17 cellular contexts compared by ENCODE assay signal in genomic region chr20:50852085-50852484, GRCh38. TPM values are rescaled to one million over a fixed set of nuclear protein-coding genes. Genes with fewer than 3 reads are reported as not detected.
DNase-seq lines count a peak whose midpoint lies in the region; ATAC-seq and TF ChIP-seq lines count a peak whose summit lies in the region.
"Had no signal": no experiment of that assay in that cellular context is flagged by ENCODE, and none has a peak within 500 bp of the region (broad histone marks: within the 10 kb centered on the region; RNA-seq: fewer than 3 reads in every experiment).

No MANE protein-coding gene starts in this region.

- peaks cover 1% of the 10 kb centered on the region for H3K79me1 ChIP-seq in neuronal stem cell (ENCODE audit: low read depth, low read length)

- H3K4me2 ChIP-seq in neuronal stem cell (ENCODE audit: insufficient read depth, low read length, poor library complexity, severe bottlenecking) (no peak overlapping the region), neural progenitor cell (no peak overlapping the region)

- no peak overlapping the region for H2BK120ac ChIP-seq in neuronal stem cell (ENCODE audit: low read depth, low read length)

- no peaks in the 10 kb centered on the region for H3K79me2 ChIP-seq in neural progenitor cell (ENCODE audit: low read depth)

- H2AFZ ChIP-seq in neuronal stem cell (ENCODE audit: low read length) (no peak overlapping the region), neural progenitor cell (replicated peaks) (no peak overlapping the region)

- no peaks in the 10 kb centered on the region for H3K36me3 Mint-ChIP-seq in activated naive CD4-positive, alpha-beta T cell treated with anti-CD3 and anti-CD28 coated beads, Interleukin-2, amount 50 U/mL, for 72 hours
- no peaks in the 10 kb centered on the region for H3K36me3 Mint-ChIP-seq in activated naive CD4-positive, alpha-beta T cell treated with anti-CD3 and anti-CD28 coated beads for 36 hours (ENCODE audit: low read depth)
- H3K36me3 Mint-ChIP-seq in IgD-negative memory B cell (peaks cover 2% of the 10 kb centered on the region), neural progenitor cell (no peaks in the 10 kb centered on the region)
- H3K36me3 Mint-ChIP-seq in activated naive CD8-positive, alpha-beta T cell treated with anti-CD3 and anti-CD28 coated beads, Interleukin-2, amount 10 ng/mL, durations not matched to agents 7 days and 5 days: peaks cover 9% of the 10 kb centered on the region

- peak overlapping the region; percentile 54 for H3K9ac ChIP-seq in neuronal stem cell (ENCODE audit: low read depth, low read length, poor library complexity)
- no peak overlapping the region for H3K9ac ChIP-seq in neural progenitor cell

- CTCF ChIA-PET in activated naive CD4-positive, alpha-beta T cell treated with anti-CD3 and anti-CD28 coated beads for 36 hours (lab: Charles Lee): no interaction called here

- H4K8ac ChIP-seq in neuronal stem cell (ENCODE audit: low read depth, low read length): no peak overlapping the region

- H3K18ac ChIP-seq in neuronal stem cell (ENCODE audit: low read length): no peak overlapping the region

- peaks cover 3% of the 10 kb centered on the region for H4K20me1 ChIP-seq in neural progenitor cell (ENCODE audit: low read depth)

- H3K36me3 ChIP-seq in neuronal stem cell (replicated peaks in 1 of 2; ENCODE audit: control insufficient read depth in 2 of 2, insufficient read depth in 2 of 2, low read length in 2 of 2) (peaks cover 0 to 2% of the 10 kb centered on the region in 2 donors), neural progenitor cell (no peaks in the 10 kb centered on the region)
- H3K36me3 ChIP-seq: SJCRH30 had no signal

- no peak overlapping the region for H2AK5ac ChIP-seq in neuronal stem cell (ENCODE audit: low read depth, low read length)

- H3K27ac Mint-ChIP-seq in activated naive CD4-positive, alpha-beta T cell treated with anti-CD3 and anti-CD28 coated beads, Interleukin-2, amount 50 U/mL, for 72 hours: peak overlapping the region; percentile 55 to 68
- H3K27ac Mint-ChIP-seq in activated naive CD4-positive, alpha-beta T cell treated with anti-CD3 and anti-CD28 coated beads for 36 hours: no peak overlapping the region
- H3K27ac Mint-ChIP-seq in IgD-negative memory B cell (peak overlapping the region in 2 of 3 donors; percentile 72 to 83), neural progenitor cell (no peak overlapping the region)
- peak overlapping the region; percentile 51 for H3K27ac Mint-ChIP-seq in activated naive CD8-positive, alpha-beta T cell treated with anti-CD3 and anti-CD28 coated beads, Interleukin-2, amount 10 ng/mL, durations not matched to agents 7 days and 5 days
- H3K27ac Mint-ChIP-seq: CD4-positive, CD25-positive, alpha-beta regulatory T cell had no signal

- H3K4me3 ChIP-seq in neuronal stem cell (ENCODE audit: low read length in 2 of 2) (no peak overlapping the region), neural progenitor cell (no peak overlapping the region)
- H3K4me3 ChIP-seq: SJCRH30 had no signal

- H3K27ac ChIP-seq in neuronal stem cell (replicated peaks; ENCODE audit: low read length) (no peak overlapping the region), neural progenitor cell (no peak overlapping the region)
- H3K27ac ChIP-seq: SJCRH30 had no signal

- H3K14ac ChIP-seq in neuronal stem cell (ENCODE audit: low read length): no peak overlapping the region

- H3K4me1 ChIP-seq in neuronal stem cell (ENCODE audit: control insufficient read depth in 2 of 2, insufficient read depth in 1 of 2, low read depth in 1 of 2, low read length in 2 of 2) (peaks cover 0 to 8% of the 10 kb centered on the region in 2 donors), neural progenitor cell (peaks cover 12% of the 10 kb centered on the region)

- no peak overlapping the region for H3K4me3 Mint-ChIP-seq in activated naive CD4-positive, alpha-beta T cell treated with anti-CD3 and anti-CD28 coated beads for 36 hours
- H3K4me3 Mint-ChIP-seq in IgD-negative memory B cell (peak overlapping the region in 1 of 4 donors; percentile 47), neural progenitor cell (no peak overlapping the region)
- no peak overlapping the region for H3K4me3 Mint-ChIP-seq in activated naive CD8-positive, alpha-beta T cell treated with anti-CD3 and anti-CD28 coated beads, Interleukin-2, amount 10 ng/mL, durations not matched to agents 7 days and 5 days
- H3K4me3 Mint-ChIP-seq: CD4-positive, CD25-positive, alpha-beta regulatory T cell had no signal

- H4K91ac ChIP-seq in neuronal stem cell (ENCODE audit: low read depth, low read length, poor library complexity): no peak overlapping the region

- H3K4ac ChIP-seq in neuronal stem cell (ENCODE audit: low read length): no peak overlapping the region

- H2BK5ac ChIP-seq in neuronal stem cell (ENCODE audit: low read length): no peak overlapping the region

- WGBS in neuronal stem cell (ENCODE audit: extremely low coverage in 2 of 2, insufficient read length in 2 of 2, insufficient replicate concordance in 1 of 2), 2 donors: no CpG with 5 or more reads among the region's 9 CpGs

- POLR2A ChIA-PET in activated naive CD8-positive, alpha-beta T cell treated with anti-CD3 and anti-CD28 coated beads, Interleukin-2, amount 10 ng/mL, durations not matched to agents 7 days and 5 days (lab: Charles Lee): no interaction called here

- no peak for ATAC-seq in activated naive CD4-positive, alpha-beta T cell treated with anti-CD3 and anti-CD28 coated beads, Interleukin-2, amount 50 U/mL, for 72 hours
- no peak for ATAC-seq in activated naive CD8-positive, alpha-beta T cell treated with anti-CD3 and anti-CD28 coated beads, Interleukin-2, amount 10 ng/mL, durations not matched to agents 7 days and 5 days (ENCODE audit: low read depth)
- ATAC-seq in HG03135 (IDR thresholded peaks at IDR 0.05; ENCODE audit: unreplicated experiment): no peak

- TF ChIP-seq CTCF in neural progenitor cell (IDR thresholded peaks at IDR 0.05): no peak

- H3K4me1 Mint-ChIP-seq in activated naive CD4-positive, alpha-beta T cell treated with anti-CD3 and anti-CD28 coated beads for 36 hours (ENCODE audit: low read depth): no peaks in the 10 kb centered on the region
- H3K4me1 Mint-ChIP-seq in IgD-negative memory B cell: peaks cover 17 to 26% (median 21%) of the 10 kb centered on the region in 3 donors
- H3K4me1 Mint-ChIP-seq in activated naive CD8-positive, alpha-beta T cell treated with anti-CD3 and anti-CD28 coated beads, Interleukin-2, amount 10 ng/mL, durations not matched to agents 7 days and 5 days: peaks cover 18% of the 10 kb centered on the region
- peaks cover 28% of the 10 kb centered on the region for H3K4me1 Mint-ChIP-seq in neural progenitor cell

- H3K27me3 Mint-ChIP-seq in activated naive CD4-positive, alpha-beta T cell treated with anti-CD3 and anti-CD28 coated beads for 36 hours (ENCODE audit: low read depth): no peaks in the 10 kb centered on the region
- H3K27me3 Mint-ChIP-seq in IgD-negative memory B cell (no peaks in the 10 kb centered on the region), neural progenitor cell (ENCODE audit: insufficient read depth, low read depth) (peaks cover 6% of the 10 kb centered on the region)
- no peaks in the 10 kb centered on the region for H3K27me3 Mint-ChIP-seq in activated naive CD8-positive, alpha-beta T cell treated with anti-CD3 and anti-CD28 coated beads, Interleukin-2, amount 10 ng/mL, durations not matched to agents 7 days and 5 days
- H3K27me3 Mint-ChIP-seq: CD4-positive, CD25-positive, alpha-beta regulatory T cell had no signal

- H2BK15ac ChIP-seq in neuronal stem cell (ENCODE audit: low read length): no peak overlapping the region

- H3K9me3 ChIP-seq in neuronal stem cell (replicated peaks in 1 of 2; ENCODE audit: control insufficient read depth in 2 of 2, insufficient read depth in 1 of 2, low read depth in 1 of 2, low read length in 2 of 2): no peaks in the 10 kb centered on the region
- no peaks in the 10 kb centered on the region for H3K9me3 ChIP-seq in neural progenitor cell (ENCODE audit: low read depth)
- H3K9me3 ChIP-seq: SJCRH30 had no signal

- no peak for DNase-seq in activated naive CD4-positive, alpha-beta T cell treated with anti-CD3 and anti-CD28 coated beads, Interleukin-2, amount 50 U/mL, for 72 hours (ENCODE audit: low spot score in 2 of 2)
- no peak for DNase-seq in activated naive CD4-positive, alpha-beta T cell treated with anti-CD3 and anti-CD28 coated beads for 36 hours
- no peak for DNase-seq in activated naive CD8-positive, alpha-beta T cell treated with anti-CD3 and anti-CD28 coated beads, Interleukin-2, amount 10 ng/mL, durations not matched to agents 7 days and 5 days
- DNase-seq in neuronal stem cell (ENCODE audit: low spot score) (no peak), neural progenitor cell (ENCODE audit: low spot score) (no peak), COR-L47 (lab: John Stamatoyannopoulos, UW) (no peak)
- DNase-seq: CD4-positive, CD25-positive, alpha-beta regulatory T cell; DND-41; GF-D8; NCI-H1417 treated with DMSO at 0.1 percent for 48 hours; NCI-H2029 treated with DMSO at 0.1 percent for 48 hours; NCI-H510A treated with DMSO at 0.1 percent for 48 hours; OCI-M1; RPMI8226; SJCRH30 had no signal

- H2BK12ac ChIP-seq in neuronal stem cell (ENCODE audit: low read length): no peak overlapping the region

- peaks cover 5% of the 10 kb centered on the region for H3F3A ChIP-seq in neural progenitor cell (ENCODE audit: low read depth)

- H3K9me3 Mint-ChIP-seq in activated naive CD4-positive, alpha-beta T cell treated with anti-CD3 and anti-CD28 coated beads, Interleukin-2, amount 50 U/mL, for 72 hours: no peaks in the 10 kb centered on the region
- H3K9me3 Mint-ChIP-seq in activated naive CD4-positive, alpha-beta T cell treated with anti-CD3 and anti-CD28 coated beads for 36 hours: no peaks in the 10 kb centered on the region
- no peaks in the 10 kb centered on the region for H3K9me3 Mint-ChIP-seq in IgD-negative memory B cell
- H3K9me3 Mint-ChIP-seq in activated naive CD8-positive, alpha-beta T cell treated with anti-CD3 and anti-CD28 coated beads, Interleukin-2, amount 10 ng/mL, durations not matched to agents 7 days and 5 days: no peaks in the 10 kb centered on the region
- H3K9me3 Mint-ChIP-seq in neural progenitor cell: no peaks in the 10 kb centered on the region
- H3K9me3 Mint-ChIP-seq: CD4-positive, CD25-positive, alpha-beta regulatory T cell had no signal

- no peak overlapping the region for H3K23ac ChIP-seq in neuronal stem cell (ENCODE audit: low read depth, low read length, poor library complexity)

- intact Hi-C loops in activated naive CD4-positive, alpha-beta T cell treated with anti-CD3 and anti-CD28 coated beads for 36 hours (cut with micrococcal nuclease): no loop called here

- H3K27me3 ChIP-seq in neuronal stem cell (ENCODE audit: control insufficient read depth in 3 of 3, insufficient read depth in 3 of 3, low read depth in 1 of 3, low read length in 3 of 3): no peaks in the 10 kb centered on the region
- H3K27me3 ChIP-seq in neural progenitor cell: no peaks in the 10 kb centered on the region
- H3K27me3 ChIP-seq: SJCRH30 had no signal

RNA-seq across cellular contexts. Expression of gene BCAS4, which starts 57.2 kb away (rescaled TPM):
- total RNA-seq in activated naive CD4-positive, alpha-beta T cell treated with anti-CD3 and anti-CD28 coated beads, Interleukin-2, amount 50 U/mL, for 72 hours: 10 to 100 TPM; 12.6 to 19.3 TPM
- 10 to 100 TPM; 15.7 to 16.6 TPM for total RNA-seq in activated naive CD4-positive, alpha-beta T cell treated with anti-CD3 and anti-CD28 coated beads for 36 hours
- polyA plus RNA-seq in IgD-negative memory B cell: 118 TPM
- total RNA-seq in activated naive CD8-positive, alpha-beta T cell treated with anti-CD3 and anti-CD28 coated beads, Interleukin-2, amount 10 ng/mL, durations not matched to agents 7 days and 5 days: 10 to 100 TPM; 35.0 to 35.2 TPM
- polyA plus RNA-seq in neuronal stem cell (2013, experiment 1 of 2): 17.8 TPM
- 14.9 TPM for polyA plus RNA-seq in neuronal stem cell (2013, experiment 2 of 2)
- total RNA-seq in neural progenitor cell (ENCODE audit: low replicate concordance): 15.3 and 24.1 TPM in 2 replicates

Comparison
In these comparisons a context has a peak if more than half of its experiments do, and no peak if none do; other contexts are left out.
1. H3K27ac Mint-ChIP-seq: peak in activated naive CD4-positive, alpha-beta T cell treated with anti-CD3 and anti-CD28 coated beads, Interleukin-2, amount 50 U/mL, for 72 hours (2 of 2), IgD-negative memory B cell (2 of 3) and activated naive CD8-positive, alpha-beta T cell treated with anti-CD3 and anti-CD28 coated beads, Interleukin-2, amount 10 ng/mL, durations not matched to agents 7 days and 5 days (single experiment); none in activated naive CD4-positive, alpha-beta T cell treated with anti-CD3 and anti-CD28 coated beads for 36 hours (single experiment) and neural progenitor cell (single experiment).